1 cellular context compared by ENCODE assay signal in the genomic region with DNA sequence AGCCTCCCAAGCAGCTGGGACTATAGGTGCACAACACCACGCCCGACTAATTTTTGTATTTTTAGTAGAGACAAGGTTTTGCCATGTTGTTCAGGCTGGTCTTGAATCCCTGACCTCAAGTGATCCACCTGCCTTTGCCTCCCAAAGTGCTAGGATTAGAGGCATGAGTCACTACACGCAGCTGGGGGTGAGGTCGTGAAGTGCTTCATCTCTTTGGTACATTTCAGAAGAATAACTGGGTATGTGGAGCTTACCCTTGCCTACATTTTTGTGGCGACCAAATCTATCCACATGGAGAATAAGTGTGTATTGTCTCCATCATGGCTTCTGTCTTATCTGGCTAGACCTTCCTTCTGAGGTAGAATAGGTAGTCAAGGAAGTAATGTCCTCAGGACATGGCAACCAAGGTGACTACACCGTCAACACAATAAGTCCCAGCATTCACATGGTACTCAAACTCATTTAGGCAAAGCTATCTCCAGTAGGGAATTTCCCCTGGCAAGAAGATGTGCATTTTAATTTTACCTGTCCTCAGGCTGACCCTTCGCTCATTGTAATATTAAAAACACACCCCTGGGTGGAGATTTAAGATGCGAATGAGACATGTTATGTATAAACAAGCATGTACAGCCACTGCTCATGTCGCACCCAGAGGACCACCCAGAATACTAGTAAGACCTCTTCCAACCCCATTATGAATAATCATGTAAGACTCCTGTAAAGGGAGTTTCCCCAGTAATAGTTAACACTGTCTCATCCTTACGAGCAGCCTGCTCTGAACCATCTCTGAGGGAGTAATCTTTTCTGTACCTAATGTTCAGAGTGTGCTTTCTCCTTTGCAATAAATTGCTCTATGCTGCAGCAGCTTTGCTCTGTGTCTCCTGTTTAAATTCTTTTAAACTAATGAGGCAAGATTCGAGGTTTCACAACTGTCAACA.
TF ChIP-seq lines count a peak whose summit lies in the region.

No MANE protein-coding gene starts in this region.

TF ChIP-seq in HEK293, 187 proteins besides CTCF, POLR2A, EP300 and RAD21 (continued from another document):
- TF ChIP-seq, protein P1, sequence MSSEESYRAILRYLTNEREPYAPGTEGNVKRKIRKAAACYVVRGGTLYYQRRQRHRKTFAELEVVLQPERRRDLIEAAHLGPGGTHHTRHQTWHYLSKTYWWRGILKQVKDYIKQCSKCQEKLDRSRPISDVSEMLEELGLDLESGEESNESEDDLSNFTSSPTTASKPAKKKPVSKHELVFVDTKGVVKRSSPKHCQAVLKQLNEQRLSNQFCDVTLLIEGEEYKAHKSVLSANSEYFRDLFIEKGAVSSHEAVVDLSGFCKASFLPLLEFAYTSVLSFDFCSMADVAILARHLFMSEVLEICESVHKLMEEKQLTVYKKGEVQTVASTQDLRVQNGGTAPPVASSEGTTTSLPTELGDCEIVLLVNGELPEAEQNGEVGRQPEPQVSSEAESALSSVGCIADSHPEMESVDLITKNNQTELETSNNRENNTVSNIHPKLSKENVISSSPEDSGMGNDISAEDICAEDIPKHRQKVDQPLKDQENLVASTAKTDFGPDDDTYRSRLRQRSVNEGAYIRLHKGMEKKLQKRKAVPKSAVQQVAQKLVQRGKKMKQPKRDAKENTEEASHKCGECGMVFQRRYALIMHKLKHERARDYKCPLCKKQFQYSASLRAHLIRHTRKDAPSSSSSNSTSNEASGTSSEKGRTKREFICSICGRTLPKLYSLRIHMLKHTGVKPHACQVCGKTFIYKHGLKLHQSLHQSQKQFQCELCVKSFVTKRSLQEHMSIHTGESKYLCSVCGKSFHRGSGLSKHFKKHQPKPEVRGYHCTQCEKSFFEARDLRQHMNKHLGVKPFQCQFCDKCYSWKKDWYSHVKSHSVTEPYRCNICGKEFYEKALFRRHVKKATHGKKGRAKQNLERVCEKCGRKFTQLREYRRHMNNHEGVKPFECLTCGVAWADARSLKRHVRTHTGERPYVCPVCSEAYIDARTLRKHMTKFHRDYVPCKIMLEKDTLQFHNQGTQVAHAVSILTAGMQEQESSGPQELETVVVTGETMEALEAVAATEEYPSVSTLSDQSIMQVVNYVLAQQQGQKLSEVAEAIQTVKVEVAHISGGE (tag by site-specific recombination; conservative IDR thresholded peaks at IDR 0.05; ENCODE audit: low read depth) = no peak
- no peak for TF ChIP-seq ZNF248 (tag by site-specific recombination; IDR thresholded peaks at IDR 0.05)
